Comparison of ENCODE assay signal across 8 cellular contexts in genomic region chr10:25175527-25176420, GRCh38. TPM values are rescaled to one million over a fixed set of nuclear protein-coding genes. Genes with fewer than 3 reads are reported as not detected.
DNase-seq lines count a peak whose midpoint lies in the region; ATAC-seq and TF ChIP-seq lines count a peak whose summit lies in the region.

No MANE protein-coding gene starts in this region.

- H3K4me1 ChIP-seq in endodermal cell (ENCODE audit: control insufficient read depth, insufficient read depth, low read length) (peaks cover 3% of the 10 kb centered on the region), neuron (ENCODE audit: insufficient read depth, low read length) (peaks cover 23% of the 10 kb centered on the region)

- H3K4me3 ChIP-seq in endodermal cell (ENCODE audit: low read length), result peak overlapping the region; percentile 88
- H3K4me3 ChIP-seq in neuron (ENCODE audit: low read length), result peak overlapping the region; percentile 67

- no peaks in the 10 kb centered on the region for H3K9me3 Mint-ChIP-seq in endodermal cell
- no peaks in the 10 kb centered on the region for H3K9me3 Mint-ChIP-seq in activated T-helper 2 cell treated with anti-CD3 and anti-CD28 coated beads, Interferon-gamma antibody, Interleukin-2, Interleukin-4, amounts not matched to agents 10 μg/mL and 5 μg/mL and 100 μg/mL, durations not matched to agents 14 hours and 24 hours and 36 hours

- no peak overlapping the region for H3K27ac ChIP-seq in endodermal cell (ENCODE audit: low read depth, low read length)

- intact Hi-C loops in activated T-helper 2 cell treated with anti-CD3 and anti-CD28 coated beads, Interferon-gamma antibody, Interleukin-2, Interleukin-4, amounts not matched to agents 10 μg/mL and 5 μg/mL and 100 μg/mL, durations not matched to agents 14 hours and 24 hours and 36 hours (cut with micrococcal nuclease), result no loop called here

- ATAC-seq in HG02759 (IDR thresholded peaks at IDR 0.05; ENCODE audit: unreplicated experiment), result no peak

- H3K9ac ChIP-seq in endodermal cell (ENCODE audit: extremely low read depth, low read length, poor library complexity, severe bottlenecking), result no peak overlapping the region

- peak; percentile 61 for DNase-seq in ELF-1 (ENCODE audit: low read depth, low spot score)
- DNase-seq in NCI-H146 treated with DMSO at 0.1 percent for 48 hours (lab: John Stamatoyannopoulos, UW; ENCODE audit: unreplicated experiment), result peak; percentile 38
- peak; percentile 86 for DNase-seq in endodermal cell
- no peak for DNase-seq in activated T-helper 2 cell treated with anti-CD3 and anti-CD28 coated beads, Interferon-gamma antibody, Interleukin-2, Interleukin-4, amounts not matched to agents 10 μg/mL and 5 μg/mL and 100 μg/mL, durations not matched to agents 14 hours and 24 hours and 36 hours (ENCODE audit: low spot score)
- DNase-seq in stimulated activated naive CD4-positive, alpha-beta T cell (lab: John Stamatoyannopoulos, UW), result no peak
- DNase-seq in OCI-M2 (lab: John Stamatoyannopoulos, UW; ENCODE audit: unreplicated experiment), result no peak

- WGBS in endodermal cell (ENCODE audit: insufficient coverage in 1 of 2, insufficient read length in 1 of 2), 2 experiments, result 1% methylated on average over 28 to 66 of the region's 66 CpGs

- H2AFZ ChIP-seq in neuron (ENCODE audit: low read depth, low read length), result peak overlapping the region; percentile 90

- H3K27me3 ChIP-seq in endodermal cell (ENCODE audit: control insufficient read depth, insufficient read depth, low read length, poor library complexity, severe bottlenecking), result peaks cover 54% of the 10 kb centered on the region
- H3K27me3 ChIP-seq in neuron (ENCODE audit: insufficient read depth, low read length), result peaks cover 19% of the 10 kb centered on the region

- H3K27me3 Mint-ChIP-seq in endodermal cell (ENCODE audit: insufficient read depth), result peaks cover 58% of the 10 kb centered on the region
- peaks cover 37% of the 10 kb centered on the region for H3K27me3 Mint-ChIP-seq in activated T-helper 2 cell treated with anti-CD3 and anti-CD28 coated beads, Interferon-gamma antibody, Interleukin-2, Interleukin-4, amounts not matched to agents 10 μg/mL and 5 μg/mL and 100 μg/mL, durations not matched to agents 14 hours and 24 hours and 36 hours (ENCODE audit: low read depth)

- H3K36me3 ChIP-seq in endodermal cell (ENCODE audit: control insufficient read depth, insufficient read depth, low read length) (no peaks in the 10 kb centered on the region), neuron (ENCODE audit: insufficient read depth, low read length) (no peaks in the 10 kb centered on the region)

- H3K9me3 ChIP-seq in endodermal cell (ENCODE audit: control insufficient read depth, low read length) (no peaks in the 10 kb centered on the region), neuron (ENCODE audit: low read length) (no peaks in the 10 kb centered on the region)

- TF ChIP-seq CTCF in endodermal cell (conservative IDR thresholded peaks at IDR 0.05), result no peak

- no peaks in the 10 kb centered on the region for H3K36me3 Mint-ChIP-seq in endodermal cell (ENCODE audit: low read depth)
- H3K36me3 Mint-ChIP-seq in activated T-helper 2 cell treated with anti-CD3 and anti-CD28 coated beads, Interferon-gamma antibody, Interleukin-2, Interleukin-4, amounts not matched to agents 10 μg/mL and 5 μg/mL and 100 μg/mL, durations not matched to agents 14 hours and 24 hours and 36 hours (ENCODE audit: low read depth), result no peaks in the 10 kb centered on the region

- H3K27ac Mint-ChIP-seq in endodermal cell, result no peak overlapping the region
- no peak overlapping the region for H3K27ac Mint-ChIP-seq in activated T-helper 2 cell treated with anti-CD3 and anti-CD28 coated beads, Interferon-gamma antibody, Interleukin-2, Interleukin-4, amounts not matched to agents 10 μg/mL and 5 μg/mL and 100 μg/mL, durations not matched to agents 14 hours and 24 hours and 36 hours

- peaks cover 26% of the 10 kb centered on the region for H3K4me1 Mint-ChIP-seq in endodermal cell
- H3K4me1 Mint-ChIP-seq in activated T-helper 2 cell treated with anti-CD3 and anti-CD28 coated beads, Interferon-gamma antibody, Interleukin-2, Interleukin-4, amounts not matched to agents 10 μg/mL and 5 μg/mL and 100 μg/mL, durations not matched to agents 14 hours and 24 hours and 36 hours (ENCODE audit: low read depth), result peaks cover 2% of the 10 kb centered on the region

- peak overlapping the region; percentile 71 for H3K4me3 Mint-ChIP-seq in endodermal cell
- H3K4me3 Mint-ChIP-seq in activated T-helper 2 cell treated with anti-CD3 and anti-CD28 coated beads, Interferon-gamma antibody, Interleukin-2, Interleukin-4, amounts not matched to agents 10 μg/mL and 5 μg/mL and 100 μg/mL, durations not matched to agents 14 hours and 24 hours and 36 hours (ENCODE audit: low read depth), result no peak overlapping the region

RNA-seq across cellular contexts. Expression of gene GPR158, which starts 1.0 kb away (rescaled TPM):
- under 1 TPM; 0.09 to 0.29 TPM for total RNA-seq in endodermal cell
- polyA plus RNA-seq in endodermal cell (2013, experiment 1 of 2), result 0.14 TPM
- polyA plus RNA-seq in endodermal cell (2013, experiment 2 of 2), result 0.12 TPM
- total RNA-seq in activated T-helper 2 cell treated with anti-CD3 and anti-CD28 coated beads, Interferon-gamma antibody, Interleukin-2, Interleukin-4, amounts not matched to agents 10 μg/mL and 5 μg/mL and 100 μg/mL, durations not matched to agents 14 hours and 24 hours and 36 hours, result 0.34 TPM in 2 replicates

Comparison
In these comparisons a context has a peak if more than half of its experiments do, and no peak if none do; other contexts are left out.
1. DNase-seq: peak in ELF-1 (single experiment), NCI-H146 treated with DMSO at 0.1 percent for 48 hours (single experiment) and endodermal cell (single experiment); none in activated T-helper 2 cell treated with anti-CD3 and anti-CD28 coated beads, Interferon-gamma antibody, Interleukin-2, Interleukin-4, amounts not matched to agents 10 μg/mL and 5 μg/mL and 100 μg/mL, durations not matched to agents 14 hours and 24 hours and 36 hours (single experiment), stimulated activated naive CD4-positive, alpha-beta T cell (0 of 6) and OCI-M2 (single experiment).